In the genomic region with DNA sequence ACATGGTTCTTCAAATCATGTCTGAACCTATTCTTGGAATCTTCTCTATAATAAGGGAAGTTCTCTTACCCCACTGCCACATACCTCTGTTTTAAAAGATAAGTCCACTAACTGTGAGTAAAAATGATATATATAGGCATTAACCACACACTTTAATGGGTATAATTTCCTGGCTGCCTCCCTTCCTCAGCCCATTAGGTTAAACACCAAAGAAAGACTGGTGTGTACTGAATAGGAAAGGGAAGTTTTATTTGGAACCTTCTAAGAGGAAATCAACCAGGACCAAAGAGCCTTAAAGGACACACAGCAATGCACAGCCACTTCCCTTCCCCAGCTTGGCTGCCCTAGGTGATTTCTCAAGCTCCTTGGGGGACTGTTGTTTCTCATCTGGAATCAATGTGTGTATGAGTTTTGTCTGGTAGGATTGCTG, we compare ENCODE assay signal across 1 cellular context.
A peak's percentile ranks its signal among the peaks of the same experiment; 100 is the strongest.
TF ChIP-seq lines count a peak whose summit lies in the region.

No MANE protein-coding gene starts in this region.

TF ChIP-seq in K562, 482 proteins besides CTCF, POLR2A, EP300 and RAD21:
- TF ChIP-seq TCF3 (CRISPR knock-in tag; IDR thresholded peaks at IDR 0.05) (peak; percentile 68), HOMEZ (CRISPR knock-in tag; IDR thresholded peaks at IDR 0.05) (no peak), SPI1 (IDR thresholded peaks at IDR 0.05; ENCODE audit: borderline replicate concordance, low read depth, low read length) (peak; percentile 51; the same call in 1 of the 2 replicates), CBFA2T3 (IDR thresholded peaks at IDR 0.05) (peak; percentile 16; the same call in 1 of the 2 replicates), MEIS2 (IDR thresholded peaks at IDR 0.05; ENCODE audit: partially characterized antibody) (peak; percentile 46), TBL1XR1 (IDR thresholded peaks at IDR 0.05; ENCODE audit: low read length in 2 of 2) (0 out of 4 replicates have a peak, but pooled peaks of 1 of the 2 experiments have one; percentile 29), ZNF444 (CRISPR knock-in tag; IDR thresholded peaks at IDR 0.05) (no peak), ETV6 (IDR thresholded peaks at IDR 0.05; ENCODE audit: borderline replicate concordance in 1 of 2, low read depth in 2 of 2, low read length in 1 of 2) (peak in 1 of 2 experiments; percentile 84; a peak in 2 of 4 replicates), ETV6 (CRISPR knock-in tag; IDR thresholded peaks at IDR 0.05; ENCODE audit: borderline replicate concordance) (no peak), NCOA4 (IDR thresholded peaks at IDR 0.05; ENCODE audit: partially characterized antibody) (no peak), SMAD3 (CRISPR knock-in tag; conservative IDR thresholded peaks at IDR 0.05) (no peak), SMARCE1 (IDR thresholded peaks at IDR 0.05) (peak; percentile 37; the same call in 1 of the 2 replicates), CCNT2 (IDR thresholded peaks at IDR 0.05; ENCODE audit: borderline replicate concordance, extremely low read depth, insufficient read length, low read depth, low read length) (no peak), TAL1 (IDR thresholded peaks at IDR 0.05) (peak; percentile 24; the same call in 1 of the 2 replicates), SMAD4 (CRISPR knock-in tag; conservative IDR thresholded peaks at IDR 0.05) (peak; percentile 71), SOX6 (IDR thresholded peaks at IDR 0.05) (0 out of 2 replicates have a peak, but pooled peaks have one; percentile 2), MAZ (CRISPR knock-in tag; conservative IDR thresholded peaks at IDR 0.05 in 1 of 2, IDR thresholded peaks at IDR 0.05 in 1 of 2) (no peak), SIN3A (IDR thresholded peaks at IDR 0.05; ENCODE audit: borderline replicate concordance in 2 of 2, control insufficient read depth in 1 of 2, low read depth in 2 of 2, low read length in 2 of 2) (no peak), ARID2 (IDR thresholded peaks at IDR 0.05) (no peak), ARID1B (IDR thresholded peaks at IDR 0.05) (peak; percentile 52; the same call in 1 of the 2 replicates), TEAD4 (IDR thresholded peaks at IDR 0.05; ENCODE audit: low read length) (peak; percentile 55; the same call in 1 of the 2 replicates), TEAD4 (CRISPR knock-in tag; IDR thresholded peaks at IDR 0.05; ENCODE audit: borderline replicate concordance) (no peak), ZNF239 (CRISPR knock-in tag; IDR thresholded peaks at IDR 0.05) (no peak), E2F3 (CRISPR knock-in tag; IDR thresholded peaks at IDR 0.05) (no peak), NBN (IDR thresholded peaks at IDR 0.05; ENCODE audit: low read depth) (0 out of 2 replicates have a peak, but pooled peaks have one; percentile 26)
- TF ChIP-seq, protein P1, sequence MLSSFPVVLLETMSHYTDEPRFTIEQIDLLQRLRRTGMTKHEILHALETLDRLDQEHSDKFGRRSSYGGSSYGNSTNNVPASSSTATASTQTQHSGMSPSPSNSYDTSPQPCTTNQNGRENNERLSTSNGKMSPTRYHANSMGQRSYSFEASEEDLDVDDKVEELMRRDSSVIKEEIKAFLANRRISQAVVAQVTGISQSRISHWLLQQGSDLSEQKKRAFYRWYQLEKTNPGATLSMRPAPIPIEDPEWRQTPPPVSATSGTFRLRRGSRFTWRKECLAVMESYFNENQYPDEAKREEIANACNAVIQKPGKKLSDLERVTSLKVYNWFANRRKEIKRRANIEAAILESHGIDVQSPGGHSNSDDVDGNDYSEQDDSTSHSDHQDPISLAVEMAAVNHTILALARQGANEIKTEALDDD (IDR thresholded peaks at IDR 0.05) = peak; percentile 53
